In genomic region chr20:17617212-17617867, GRCh38 we compare ENCODE assay signal across 8 cellular contexts. TPM values are rescaled to one million over a fixed set of nuclear protein-coding genes. Genes with fewer than 3 reads are reported as not detected.
DNase-seq lines count a peak whose midpoint lies in the region; ATAC-seq and TF ChIP-seq lines count a peak whose summit lies in the region.

No MANE protein-coding gene starts in this region.

- no peak overlapping the region for H2AFZ ChIP-seq in osteoblast (ENCODE audit: low read length)

- H3K9me3 ChIP-seq in AG04450 (ENCODE audit: control insufficient read depth, insufficient read depth, low read length) (no peaks in the 10 kb centered on the region; the same call in 1 of the 2 replicates), osteoblast (ENCODE audit: low read depth, low read length) (no peaks in the 10 kb centered on the region)

- in situ Hi-C loops in GM13976 (cut with MboI; ENCODE audit: low sequenced_read_pairs, unreplicated experiment): no loop called here

- POLR2A ChIA-PET in AG04450 (lab: Yijun Ruan, JAX): no interaction called here

- no peak for ATAC-seq in GM19397 (IDR thresholded peaks at IDR 0.05; ENCODE audit: unreplicated experiment)

- H3K79me2 ChIP-seq in osteoblast (ENCODE audit: insufficient read depth, low read length): peaks cover 3% of the 10 kb centered on the region

- CTCF ChIA-PET in AG04450 (lab: Charles Lee): interaction anchor here (0.8 to 2.4 kb wide), 8 partner anchors 15 to 379 kb away, joined by 3 to 11 read pairs (median 4); no protein-coding TSS in a partner anchor

- H3K27ac ChIP-seq in AG04450 (ENCODE audit: low read depth, low read length) (no peak overlapping the region), osteoblast (ENCODE audit: low read depth, low read length) (no peak overlapping the region)

- DNase-seq in AG04450 (ENCODE audit: low read depth, low spot score) (no peak), GM13976 (ENCODE audit: low spot score) (peak; percentile 79), NCI-H69 (lab: John Stamatoyannopoulos, UW) (peak; percentile 76), foreskin fibroblast (peak in 1 of 2 donors; percentile 65), osteoblast (ENCODE audit: insufficient read length, low spot score, missing footprints) (peak; percentile 94), GF-D8 (lab: John Stamatoyannopoulos, UW) (no peak)
- peak; percentile 62 for DNase-seq in activated T-cell treated with anti-CD3 and anti-CD28 coated beads, Interleukin-2, amount 50 U/mL, for 1 hour

- H3K4me3 ChIP-seq in AG04450 (ENCODE audit: low read depth, low read length): no peak overlapping the region
- no peak overlapping the region for H3K4me3 ChIP-seq in foreskin fibroblast (ENCODE audit: low read depth in 1 of 2, low read length in 2 of 2)
- no peak overlapping the region for H3K4me3 ChIP-seq in osteoblast (ENCODE audit: insufficient read depth, low read length)

- peaks cover 8% of the 10 kb centered on the region for H3K4me1 ChIP-seq in osteoblast (ENCODE audit: insufficient read depth, low read length)

- H4K20me1 ChIP-seq in osteoblast (ENCODE audit: insufficient read depth, low read length): peaks cover 47% of the 10 kb centered on the region

- no peak overlapping the region for H3K4me2 ChIP-seq in osteoblast (ENCODE audit: insufficient read depth, low read length)

- H3K36me3 ChIP-seq in osteoblast (ENCODE audit: insufficient read depth, low read length): peaks cover 92% of the 10 kb centered on the region

- H3K27me3 ChIP-seq in AG04450 (ENCODE audit: control insufficient read depth, insufficient read depth, low read length) (no peaks in the 10 kb centered on the region), osteoblast (ENCODE audit: insufficient read depth, low read length) (no peaks in the 10 kb centered on the region)

- TF ChIP-seq CTCF in AG04450 (IDR thresholded peaks at IDR 0.05; ENCODE audit: low read depth, low read length) (peak; percentile 57), GM13976 (IDR thresholded peaks at IDR 0.05; ENCODE audit: borderline replicate concordance, control extremely low read depth, extremely low read depth, insufficient read depth, missing control alignments) (peak; percentile 53), foreskin fibroblast (IDR thresholded peaks at IDR 0.05; ENCODE audit: low read depth, low read length) (peak; percentile 44), osteoblast (IDR thresholded peaks at IDR 0.05; ENCODE audit: extremely low read depth, low read depth, low read length) (peak; percentile 55)

RNA-seq across cellular contexts. Expression of gene DSTN, which starts 47.5 kb away (rescaled TPM):
- 318 and 414 TPM in 2 replicates for polyA plus RNA-seq in AG04450 (2011; rRNA removed)
- 27.3 and 48.9 TPM in 2 replicates for polyA minus RNA-seq in AG04450 (2011; rRNA and poly(A)+ RNA removed)
- total RNA-seq in osteoblast: 627 and 634 TPM in 2 replicates

Comparison
In these comparisons a context has a peak if more than half of its experiments do, and no peak if none do; other contexts are left out.
1. DNase-seq: peak in GM13976 (single experiment), NCI-H69 (single experiment), activated T-cell treated with anti-CD3 and anti-CD28 coated beads, Interleukin-2, amount 50 U/mL, for 1 hour (single experiment) and osteoblast (single experiment); none in AG04450 (single experiment) and GF-D8 (single experiment).
2. Peak in every context shown above with its lines, with median percentiles within 50 percentile points of each other: CTCF ChIP-seq.